ENCODE assay signal across 13 cellular contexts in the genomic region with DNA sequence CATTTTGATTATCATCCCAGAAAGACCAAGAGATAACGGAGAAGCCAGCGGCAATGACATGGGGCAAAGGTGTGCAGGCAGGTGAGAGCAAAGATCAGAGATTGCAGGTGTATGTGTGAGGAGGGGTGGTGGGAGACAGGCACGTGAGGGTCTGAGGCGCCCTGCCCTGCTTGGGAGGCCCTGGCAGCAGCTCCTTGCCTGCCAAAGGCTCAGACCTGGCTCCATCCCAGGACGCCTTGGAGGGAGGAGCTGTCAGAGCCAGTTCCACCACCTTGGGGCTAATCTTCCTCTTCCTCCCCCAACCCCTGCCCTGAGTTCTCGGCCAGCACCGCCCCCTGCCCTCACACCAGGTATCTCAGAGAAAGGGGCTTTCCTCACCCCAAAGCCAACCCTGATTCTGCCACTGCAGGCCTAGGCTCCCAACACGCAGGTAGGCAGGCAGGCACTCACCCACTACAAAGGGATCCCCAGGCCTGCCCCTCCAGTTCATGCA. TPM values are rescaled to one million over a fixed set of nuclear protein-coding genes. Genes with fewer than 3 reads are reported as not detected.
DNase-seq lines count a peak whose midpoint lies in the region; ATAC-seq lines count a peak whose summit lies in the region.
"Had no signal": no experiment of that assay in that cellular context is flagged by ENCODE, and none has a peak within 500 bp of the region (broad histone marks: within the 10 kb centered on the region; RNA-seq: fewer than 3 reads in every experiment).

No MANE protein-coding gene starts in this region.

- peaks cover 41% of the 10 kb centered on the region for H3K4me1 Mint-ChIP-seq in activated CD4-positive, alpha-beta T cell treated with anti-CD3 and anti-CD28 coated beads for 36 hours
- H3K4me1 Mint-ChIP-seq in activated CD4-positive, alpha-beta memory T cell treated with anti-CD3 and anti-CD28 coated beads, Interleukin-2, amount 10 ng/mL, durations not matched to agents 7 days and 5 days = peaks cover 75% of the 10 kb centered on the region
- H3K4me1 Mint-ChIP-seq in immature natural killer cell = peaks cover 27 to 30% of the 10 kb centered on the region in 2 donors

- CTCF ChIA-PET in activated CD4-positive, alpha-beta T cell treated with anti-CD3 and anti-CD28 coated beads for 36 hours (lab: Charles Lee) = interaction anchor here (0.8 to 2.0 kb wide), 5 partner anchors 19 to 78 kb away, joined by 3 to 10 read pairs (median 4); a partner anchor contains a TSS
- CTCF ChIA-PET in activated CD4-positive, alpha-beta memory T cell treated with anti-CD3 and anti-CD28 coated beads, Interleukin-2, amount 10 ng/mL, durations not matched to agents 7 days and 5 days (lab: Charles Lee) = interaction anchor here (11.1 kb wide), 1 partner anchor 31 kb away, joined by 278 read pairs; no protein-coding TSS in a partner anchor

- POLR2A ChIA-PET in activated CD4-positive, alpha-beta T cell treated with anti-CD3 and anti-CD28 coated beads for 36 hours (lab: Charles Lee) = no interaction called here
- POLR2A ChIA-PET in activated CD4-positive, alpha-beta memory T cell treated with anti-CD3 and anti-CD28 coated beads, Interleukin-2, amount 10 ng/mL, durations not matched to agents 7 days and 5 days (lab: Charles Lee) = interaction anchor here (1.3 to 5.8 kb wide), 2 partner anchors 30 to 421 kb away, joined by 3 to 75 read pairs; a partner anchor contains a TSS

- peak overlapping the region; percentile 93 for H3K27ac Mint-ChIP-seq in activated CD4-positive, alpha-beta T cell treated with anti-CD3 and anti-CD28 coated beads for 36 hours
- peak overlapping the region; percentile 94 for H3K27ac Mint-ChIP-seq in activated CD4-positive, alpha-beta memory T cell treated with anti-CD3 and anti-CD28 coated beads, Interleukin-2, amount 10 ng/mL, durations not matched to agents 7 days and 5 days
- peak overlapping the region in 4 of 6 donors; percentile 30 to 92 (median 72) for H3K27ac Mint-ChIP-seq in immature natural killer cell

- peak; percentile 33 for DNase-seq in activated CD4-positive, alpha-beta T cell treated with anti-CD3 and anti-CD28 coated beads for 36 hours
- no peak for DNase-seq in activated CD4-positive, alpha-beta T cell treated with anti-CD3 and anti-CD28 coated beads for 4 hours
- DNase-seq in activated CD4-positive, alpha-beta memory T cell treated with anti-CD3 and anti-CD28 coated beads, Interleukin-2, amount 10 ng/mL, durations not matched to agents 7 days and 5 days = no peak
- DNase-seq in immature natural killer cell (no peak), putamen (ENCODE audit: low spot score) (no peak)
- peak; percentile 3 for DNase-seq in stimulated activated naive CD4-positive, alpha-beta T cell treated with Interleukin-2 at 50 U/mL for 16 hours (lab: John Stamatoyannopoulos, UW)
- DNase-seq: GDM1, NCI-H69 had no signal

- H3K4me3 Mint-ChIP-seq in activated CD4-positive, alpha-beta T cell treated with anti-CD3 and anti-CD28 coated beads for 36 hours = peak overlapping the region; percentile 79
- H3K4me3 Mint-ChIP-seq in activated CD4-positive, alpha-beta memory T cell treated with anti-CD3 and anti-CD28 coated beads, Interleukin-2, amount 10 ng/mL, durations not matched to agents 7 days and 5 days = peak overlapping the region; percentile 84
- peak overlapping the region in 1 of 5 donors; percentile 27 for H3K4me3 Mint-ChIP-seq in immature natural killer cell

- H3K9me3 Mint-ChIP-seq in activated CD4-positive, alpha-beta T cell treated with anti-CD3 and anti-CD28 coated beads for 36 hours (ENCODE audit: low read depth) = no peaks in the 10 kb centered on the region
- no peaks in the 10 kb centered on the region for H3K9me3 Mint-ChIP-seq in activated CD4-positive, alpha-beta memory T cell treated with anti-CD3 and anti-CD28 coated beads, Interleukin-2, amount 10 ng/mL, durations not matched to agents 7 days and 5 days
- H3K9me3 Mint-ChIP-seq in immature natural killer cell = no peaks in the 10 kb centered on the region
- H3K9me3 Mint-ChIP-seq: memory B cell had no signal

- no peaks in the 10 kb centered on the region for H3K27me3 Mint-ChIP-seq in activated CD4-positive, alpha-beta T cell treated with anti-CD3 and anti-CD28 coated beads for 36 hours
- H3K27me3 Mint-ChIP-seq in activated CD4-positive, alpha-beta memory T cell treated with anti-CD3 and anti-CD28 coated beads, Interleukin-2, amount 10 ng/mL, durations not matched to agents 7 days and 5 days = no peaks in the 10 kb centered on the region
- H3K27me3 Mint-ChIP-seq in immature natural killer cell (ENCODE audit: low read depth in 3 of 3) = peaks cover 0 to 4% (median 2%) of the 10 kb centered on the region in 3 donors
- H3K27me3 Mint-ChIP-seq: memory B cell had no signal

- intact Hi-C loops in activated CD4-positive, alpha-beta T cell treated with anti-CD3 and anti-CD28 coated beads for 36 hours (cut with DNase I, micrococcal nuclease) = loop anchor here in 1 of 2 experiments (5.0 kb wide), 1 partner anchor 153 kb away; a partner anchor contains a TSS

- peaks cover 4% of the 10 kb centered on the region for H3K36me3 Mint-ChIP-seq in activated CD4-positive, alpha-beta T cell treated with anti-CD3 and anti-CD28 coated beads for 36 hours (ENCODE audit: low read depth)
- peaks cover 48% of the 10 kb centered on the region for H3K36me3 Mint-ChIP-seq in activated CD4-positive, alpha-beta memory T cell treated with anti-CD3 and anti-CD28 coated beads, Interleukin-2, amount 10 ng/mL, durations not matched to agents 7 days and 5 days (ENCODE audit: low read depth)
- H3K36me3 Mint-ChIP-seq in immature natural killer cell = no peaks in the 10 kb centered on the region
- H3K36me3 Mint-ChIP-seq: memory B cell had no signal

- no peak for ATAC-seq in activated CD4-positive, alpha-beta T cell treated with anti-CD3 and anti-CD28 coated beads for 36 hours
- ATAC-seq in GM21717 (IDR thresholded peaks at IDR 0.05; ENCODE audit: unreplicated experiment) (no peak), GM21526 (IDR thresholded peaks at IDR 0.05; ENCODE audit: low FRiP score, unreplicated experiment) (no peak)

RNA-seq across cellular contexts. Expression of a gene that starts 2.0 kb away (rescaled TPM):
- 10 to 100 TPM in 1 of 2 experiments, 1 to 10 TPM in 1; 8.5 to 11.3 TPM for total RNA-seq in activated CD4-positive, alpha-beta T cell treated with anti-CD3 and anti-CD28 coated beads for 36 hours
- 100 to 1,000 TPM; 162 to 167 TPM for total RNA-seq in activated CD4-positive, alpha-beta memory T cell treated with anti-CD3 and anti-CD28 coated beads, Interleukin-2, amount 10 ng/mL, durations not matched to agents 7 days and 5 days
- 1 to 10 TPM; 5.2 to 7.9 (median 5.4) TPM for polyA plus RNA-seq in immature natural killer cell

RNA-seq across cellular contexts. Expression of a gene that starts 28.3 kb away (rescaled TPM):
- total RNA-seq in activated CD4-positive, alpha-beta T cell treated with anti-CD3 and anti-CD28 coated beads for 36 hours = 10 to 100 TPM; 39.0 to 39.4 TPM
- total RNA-seq in activated CD4-positive, alpha-beta memory T cell treated with anti-CD3 and anti-CD28 coated beads, Interleukin-2, amount 10 ng/mL, durations not matched to agents 7 days and 5 days = 10 to 100 TPM; 21.6 to 22.4 TPM
- 10 to 100 TPM in 2 of 3 donors, 1 to 10 TPM in 1; 9.7 to 21.7 (median 18.8) TPM for polyA plus RNA-seq in immature natural killer cell

RNA-seq across cellular contexts. Expression of a gene that starts 43.1 kb away (rescaled TPM):
- total RNA-seq in activated CD4-positive, alpha-beta T cell treated with anti-CD3 and anti-CD28 coated beads for 36 hours = not detected
- total RNA-seq in activated CD4-positive, alpha-beta memory T cell treated with anti-CD3 and anti-CD28 coated beads, Interleukin-2, amount 10 ng/mL, durations not matched to agents 7 days and 5 days = under 1 TPM; 0.40 to 0.55 TPM
- polyA plus RNA-seq in immature natural killer cell = not detected
- total RNA-seq: A172, LHCN-M2 had no signal

Comparison
In these comparisons a context has a peak if more than half of its experiments do, and no peak if none do; other contexts are left out.
1. DNase-seq: peak in activated CD4-positive, alpha-beta T cell treated with anti-CD3 and anti-CD28 coated beads for 36 hours (single experiment) and stimulated activated naive CD4-positive, alpha-beta T cell treated with Interleukin-2 at 50 U/mL for 16 hours (single experiment); none in activated CD4-positive, alpha-beta T cell treated with anti-CD3 and anti-CD28 coated beads for 4 hours (0 of 2), activated CD4-positive, alpha-beta memory T cell treated with anti-CD3 and anti-CD28 coated beads, Interleukin-2, amount 10 ng/mL, durations not matched to agents 7 days and 5 days (single experiment), immature natural killer cell (0 of 3) and putamen (single experiment).
2. RNA of a gene that starts 2.0 kb away (total RNA-seq): 162 to 167 TPM in activated CD4-positive, alpha-beta memory T cell treated with anti-CD3 and anti-CD28 coated beads, Interleukin-2, amount 10 ng/mL, durations not matched to agents 7 days and 5 days; 8.5 to 11.3 TPM in activated CD4-positive, alpha-beta T cell treated with anti-CD3 and anti-CD28 coated beads for 36 hours; every median in the first group is over 10 times any median in the second.
3. Peak in every context shown above with its lines, with median percentiles within 50 percentile points of each other: H3K27ac Mint-ChIP-seq.